Comparison of ENCODE assay signal across 1 cellular context in the genomic region with DNA sequence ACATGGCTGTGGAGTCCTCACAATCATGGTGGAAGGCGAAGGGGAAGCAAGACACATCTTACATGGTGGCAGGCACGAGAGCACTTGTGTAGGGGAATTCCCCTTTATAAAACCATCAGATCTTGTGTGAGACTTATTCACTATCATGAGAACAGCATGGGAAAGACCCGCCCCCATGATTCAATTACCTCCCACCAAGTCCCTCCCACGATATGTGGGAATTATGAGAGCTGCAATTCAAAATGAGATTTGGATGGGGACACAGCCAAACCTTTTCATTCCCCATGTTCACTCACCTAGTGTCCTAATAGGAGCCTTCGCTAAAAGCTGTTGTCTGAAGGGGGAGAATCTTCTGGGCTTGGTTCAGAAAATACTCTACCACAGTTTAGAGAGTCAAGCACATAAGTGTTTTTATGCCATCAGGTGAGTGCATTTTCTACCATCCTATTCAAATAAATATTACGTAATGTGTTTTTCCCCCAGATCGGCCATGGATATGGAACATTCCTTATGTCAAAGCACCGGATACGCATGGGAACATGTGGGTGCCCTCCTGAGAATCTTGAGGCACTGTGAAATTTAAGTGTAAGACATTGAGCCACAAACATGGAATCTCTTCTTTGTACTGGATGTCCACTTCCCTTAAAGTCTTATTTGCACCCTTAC.
A peak's percentile ranks its signal among the peaks of the same experiment; 100 is the strongest.
TF ChIP-seq lines count a peak whose summit lies in the region.

No MANE protein-coding gene starts in this region.

TF ChIP-seq in HepG2, 621 proteins besides CTCF, POLR2A, EP300 and RAD21:
- TF ChIP-seq CEBPB (IDR thresholded peaks at IDR 0.05; ENCODE audit: borderline replicate concordance, low read depth, low read length): peak; percentile 30; the same call in 1 of the 2 replicates
- TF ChIP-seq ASH2L (IDR thresholded peaks at IDR 0.05; ENCODE audit: insufficient read length, low read depth, low read length): no peak
- TF ChIP-seq, protein P1, sequence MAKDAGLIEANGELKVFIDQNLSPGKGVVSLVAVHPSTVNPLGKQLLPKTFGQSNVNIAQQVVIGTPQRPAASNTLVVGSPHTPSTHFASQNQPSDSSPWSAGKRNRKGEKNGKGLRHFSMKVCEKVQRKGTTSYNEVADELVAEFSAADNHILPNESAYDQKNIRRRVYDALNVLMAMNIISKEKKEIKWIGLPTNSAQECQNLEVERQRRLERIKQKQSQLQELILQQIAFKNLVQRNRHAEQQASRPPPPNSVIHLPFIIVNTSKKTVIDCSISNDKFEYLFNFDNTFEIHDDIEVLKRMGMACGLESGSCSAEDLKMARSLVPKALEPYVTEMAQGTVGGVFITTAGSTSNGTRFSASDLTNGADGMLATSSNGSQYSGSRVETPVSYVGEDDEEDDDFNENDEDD (CRISPR knock-in tag; IDR thresholded peaks at IDR 0.05; ENCODE audit: borderline replicate concordance): no peak
